29 cellular contexts compared by ENCODE assay signal in the genomic region with DNA sequence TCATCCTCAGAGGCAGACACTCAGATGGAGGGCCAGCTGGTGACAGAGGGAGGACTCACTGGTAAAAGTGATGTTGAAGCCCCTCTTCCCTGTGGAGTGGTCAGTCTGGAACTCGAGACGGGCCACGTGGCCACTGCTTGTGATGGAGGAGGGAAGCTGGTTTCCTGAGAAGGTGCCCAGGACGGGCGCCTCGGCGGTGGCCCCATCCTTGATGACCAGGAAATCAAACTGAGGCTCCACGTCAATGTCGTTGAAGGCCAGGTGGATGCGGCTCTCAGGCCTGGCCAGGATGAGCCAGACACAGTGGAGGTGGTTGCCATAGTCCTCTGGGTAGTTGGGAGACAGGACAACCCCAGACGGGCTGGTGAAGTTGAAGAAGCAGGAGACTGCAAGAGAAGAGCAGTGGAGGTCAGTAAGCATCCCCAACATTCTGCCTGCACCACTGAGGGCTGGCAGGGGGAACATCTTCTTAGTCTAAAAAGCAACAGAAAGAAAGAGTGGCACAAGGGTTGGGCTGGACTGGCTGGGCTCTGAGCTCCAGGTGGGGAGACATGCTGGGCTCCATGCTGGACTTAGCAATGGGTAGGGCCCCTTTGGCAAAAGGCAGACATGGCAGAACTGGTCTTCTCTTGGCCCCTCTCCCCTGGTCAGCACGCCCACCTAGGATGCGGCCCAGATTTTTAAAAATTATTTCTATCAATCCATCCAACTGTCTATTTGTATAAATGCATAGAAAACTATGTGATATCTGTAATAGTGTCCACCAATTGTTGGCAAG.
"Had no signal": no experiment of that assay in that cellular context is flagged by ENCODE, and none has a peak within 500 bp of the region (broad histone marks: within the 10 kb centered on the region; RNA-seq: fewer than 3 reads in every experiment).

No MANE protein-coding gene starts in this region.

- H3K27ac ChIP-seq: brain microvascular endothelial cell, esophagus squamous epithelium, gastroesophageal sphincter had no signal

- H3K9me3 Mint-ChIP-seq: activated CD4-positive, alpha-beta memory T cell treated with anti-CD3 and anti-CD28 coated beads for 36 hours; activated CD4-positive, alpha-beta T cell treated with anti-CD3 and anti-CD28 coated beads, Interleukin-2, amount 10 ng/mL, durations not matched to agents 24 days and 14 days; activated T-cell treated with anti-CD3 and anti-CD28 coated beads, Interleukin-2, amount 50 U/mL, for 4 hours; activated T-helper 17 cell treated with anti-CD3 and anti-CD28 coated beads, Interleukin-2, amount 50 U/mL, for 72 hours; central memory CD8-positive, alpha-beta T cell; effector memory CD8-positive, alpha-beta T cell; T-helper 2 cell treated with Interferon-gamma antibody and Interleukin-4, amounts not matched to agents 5 μg/mL and 100 μg/mL, for 36 hours had no signal

- H3K4me3 ChIP-seq: esophagus squamous epithelium, gastroesophageal sphincter had no signal

- H3K4me3 Mint-ChIP-seq: activated CD4-positive, alpha-beta memory T cell treated with anti-CD3 and anti-CD28 coated beads for 36 hours; activated CD4-positive, alpha-beta T cell treated with anti-CD3 and anti-CD28 coated beads for 36 hours; activated CD4-positive, alpha-beta T cell treated with anti-CD3 and anti-CD28 coated beads, Interleukin-2, amount 10 ng/mL, durations not matched to agents 24 days and 14 days; activated CD8-positive, alpha-beta T cell treated with anti-CD3 and anti-CD28 coated beads, Interleukin-2, amount 10 ng/mL, durations not matched to agents 7 days and 5 days; activated naive CD8-positive, alpha-beta T cell; activated T-cell treated with anti-CD3 and anti-CD28 coated beads, Interleukin-2, amount 50 U/mL, for 4 hours; activated T-helper 17 cell treated with anti-CD3 and anti-CD28 coated beads, Interleukin-2, amount 50 U/mL, for 72 hours; central memory CD8-positive, alpha-beta T cell; effector memory CD8-positive, alpha-beta T cell; T-helper 17 cell; T-helper 2 cell treated with Interferon-gamma antibody and Interleukin-4, amounts not matched to agents 5 μg/mL and 100 μg/mL, for 36 hours had no signal

- H3K36me3 Mint-ChIP-seq: activated CD4-positive, alpha-beta memory T cell treated with anti-CD3 and anti-CD28 coated beads for 36 hours; activated naive CD8-positive, alpha-beta T cell had no signal

- DNase-seq: activated CD4-positive, alpha-beta memory T cell treated with anti-CD3 and anti-CD28 coated beads for 36 hours; activated CD4-positive, alpha-beta T cell treated with anti-CD3 and anti-CD28 coated beads for 36 hours; activated CD4-positive, alpha-beta T cell treated with anti-CD3 and anti-CD28 coated beads, Interleukin-2, amount 10 ng/mL, durations not matched to agents 24 days and 14 days; activated CD4-positive, CD25-positive, alpha-beta regulatory T cell; activated CD4-positive, CD25-positive, alpha-beta regulatory T cell treated with anti-CD3 and anti-CD28 coated beads, Interleukin-2, amount 50 U/mL, for 72 hours; activated CD8-positive, alpha-beta T cell treated with anti-CD3 and anti-CD28 coated beads, Interleukin-2, amount 10 ng/mL, durations not matched to agents 7 days and 5 days; activated effector memory CD4-positive, alpha-beta T cell treated with Interleukin-2 at 50 U/mL for 16 hours; activated gamma-delta T cell treated with Interleukin-2 at 50 U/mL for 16 hours; activated naive CD4-positive, alpha-beta T cell treated with anti-CD3 and anti-CD28 coated beads, Interleukin-2, amount 50 U/mL, for 16 hours; activated naive CD4-positive, alpha-beta T cell treated with Interleukin-2 at 50 U/mL for 16 hours; activated T-cell treated with anti-CD3 and anti-CD28 coated beads, Interleukin-2, amount 50 U/mL, for 4 hours; amniotic stem cell; anterior cingulate cortex; brain microvascular endothelial cell; cortex of kidney; dermis blood vessel endothelial cell; effector CD4-positive, alpha-beta T cell; effector memory CD8-positive, alpha-beta T cell; erythroblast; esophagus squamous epithelium; foreskin melanocyte; T-helper 1 cell; T-helper 17 cell; T1000 had no signal

- H3K4me1 Mint-ChIP-seq: activated CD4-positive, alpha-beta T cell treated with anti-CD3 and anti-CD28 coated beads for 36 hours; activated CD4-positive, alpha-beta T cell treated with anti-CD3 and anti-CD28 coated beads, Interleukin-2, amount 10 ng/mL, durations not matched to agents 24 days and 14 days; activated T-helper 17 cell treated with anti-CD3 and anti-CD28 coated beads, Interleukin-2, amount 50 U/mL, for 72 hours; central memory CD8-positive, alpha-beta T cell; T-helper 17 cell had no signal

- H3K27ac Mint-ChIP-seq: activated CD4-positive, alpha-beta memory T cell treated with anti-CD3 and anti-CD28 coated beads for 36 hours; activated CD4-positive, alpha-beta T cell treated with anti-CD3 and anti-CD28 coated beads for 36 hours; activated CD4-positive, alpha-beta T cell treated with anti-CD3 and anti-CD28 coated beads, Interleukin-2, amount 10 ng/mL, durations not matched to agents 24 days and 14 days; activated CD8-positive, alpha-beta T cell treated with anti-CD3 and anti-CD28 coated beads, Interleukin-2, amount 10 ng/mL, durations not matched to agents 7 days and 5 days; activated naive CD8-positive, alpha-beta T cell; activated T-helper 17 cell treated with anti-CD3 and anti-CD28 coated beads, Interleukin-2, amount 50 U/mL, for 72 hours; effector memory CD8-positive, alpha-beta T cell; T-helper 17 cell; T-helper 2 cell treated with Interferon-gamma antibody and Interleukin-4, amounts not matched to agents 5 μg/mL and 100 μg/mL, for 36 hours had no signal
